Comparison of ENCODE assay signal across 9 cellular contexts in genomic region chr1:230127105-230128054, GRCh38.
A peak's percentile ranks its signal among the peaks of the same experiment; 100 is the strongest.
DNase-seq lines count a peak whose midpoint lies in the region; ATAC-seq and TF ChIP-seq lines count a peak whose summit lies in the region.
"Had no signal": no experiment of that assay in that cellular context is flagged by ENCODE, and none has a peak within 500 bp of the region (broad histone marks: within the 10 kb centered on the region; RNA-seq: fewer than 3 reads in every experiment).

No MANE protein-coding gene starts in this region.

- no peaks in the 10 kb centered on the region for H3K9me3 Mint-ChIP-seq in activated naive CD8-positive, alpha-beta T cell treated with anti-CD3 and anti-CD28 coated beads, Interleukin-2, amount 10 ng/mL, durations not matched to agents 7 days and 5 days

- TF ChIP-seq POLR2A in gastrocnemius medialis (IDR thresholded peaks at IDR 0.05): no peak

- peaks cover 45 to 54% of the 10 kb centered on the region in 2 donors for H3K4me1 ChIP-seq in gastrocnemius medialis

- H3K4me1 Mint-ChIP-seq in T-helper 17 cell: peaks cover 46% of the 10 kb centered on the region
- peaks cover 46% of the 10 kb centered on the region for H3K4me1 Mint-ChIP-seq in activated naive CD8-positive, alpha-beta T cell treated with anti-CD3 and anti-CD28 coated beads, Interleukin-2, amount 10 ng/mL, durations not matched to agents 7 days and 5 days

- no peaks in the 10 kb centered on the region for H3K36me3 Mint-ChIP-seq in T-helper 17 cell (ENCODE audit: low read depth)
- H3K36me3 Mint-ChIP-seq in activated naive CD8-positive, alpha-beta T cell treated with anti-CD3 and anti-CD28 coated beads, Interleukin-2, amount 10 ng/mL, durations not matched to agents 7 days and 5 days: peaks cover 1% of the 10 kb centered on the region

- TF ChIP-seq CTCF in gastrocnemius medialis (IDR thresholded peaks at IDR 0.05 in 4 of 5, conservative IDR thresholded peaks at IDR 0.05 in 1 of 5): no peak

- H3K4me3 ChIP-seq in gastrocnemius medialis: no peak overlapping the region

- DNase-seq in T-helper 17 cell (no peak), DMS79 treated with DMSO at 0.1 percent for 48 hours (lab: John Stamatoyannopoulos, UW) (no peak), gastrocnemius medialis (no peak)
- peak; percentile 47 for DNase-seq in activated naive CD8-positive, alpha-beta T cell treated with anti-CD3 and anti-CD28 coated beads, Interleukin-2, amount 10 ng/mL, durations not matched to agents 7 days and 5 days
- DNase-seq in stimulated activated CD4-positive, alpha-beta T cell treated with anti-CD3 and anti-CD28 coated beads, Interleukin-15, amount 100 ng/mL, for 24 hours: peak; percentile 71
- DNase-seq in effector CD8-positive, alpha-beta T cell (lab: John Stamatoyannopoulos, UW): no peak
- DNase-seq: brain microvascular endothelial cell had no signal

- ATAC-seq in GM18861 (IDR thresholded peaks at IDR 0.05; ENCODE audit: unreplicated experiment): peak; percentile 18
- peak; percentile 63 for ATAC-seq in T-helper 17 cell
- peak; percentile 83 for ATAC-seq in activated naive CD8-positive, alpha-beta T cell treated with anti-CD3 and anti-CD28 coated beads, Interleukin-2, amount 10 ng/mL, durations not matched to agents 7 days and 5 days (ENCODE audit: low read depth)
- no peak for ATAC-seq in gastrocnemius medialis
- ATAC-seq in GM19395 (IDR thresholded peaks at IDR 0.05; ENCODE audit: unreplicated experiment): no peak

- POLR2A ChIA-PET in activated naive CD8-positive, alpha-beta T cell treated with anti-CD3 and anti-CD28 coated beads, Interleukin-2, amount 10 ng/mL, durations not matched to agents 7 days and 5 days (lab: Charles Lee): no interaction called here

- H3K27me3 ChIP-seq in gastrocnemius medialis: no peaks in the 10 kb centered on the region
- H3K27me3 ChIP-seq: brain microvascular endothelial cell had no signal

- H3K4me3 Mint-ChIP-seq in T-helper 17 cell: peak overlapping the region; percentile 21
- H3K4me3 Mint-ChIP-seq in activated naive CD8-positive, alpha-beta T cell treated with anti-CD3 and anti-CD28 coated beads, Interleukin-2, amount 10 ng/mL, durations not matched to agents 7 days and 5 days: peak overlapping the region; percentile 71

- no peak overlapping the region for H3K27ac ChIP-seq in gastrocnemius medialis
- H3K27ac ChIP-seq: brain microvascular endothelial cell had no signal

- intact Hi-C loops in gastrocnemius medialis (cut with DNase I; ENCODE audit: low total_unique reads): no loop called here

- H3K27me3 Mint-ChIP-seq in T-helper 17 cell: no peaks in the 10 kb centered on the region
- H3K27me3 Mint-ChIP-seq in activated naive CD8-positive, alpha-beta T cell treated with anti-CD3 and anti-CD28 coated beads, Interleukin-2, amount 10 ng/mL, durations not matched to agents 7 days and 5 days: no peaks in the 10 kb centered on the region

- peak overlapping the region; percentile 90 for H3K27ac Mint-ChIP-seq in T-helper 17 cell
- H3K27ac Mint-ChIP-seq in activated naive CD8-positive, alpha-beta T cell treated with anti-CD3 and anti-CD28 coated beads, Interleukin-2, amount 10 ng/mL, durations not matched to agents 7 days and 5 days: peak overlapping the region; percentile 52

- in situ Hi-C loops in gastrocnemius medialis (cut with MboI; ENCODE audit: low sequenced_read_pairs in 4 of 4): no loop called here

- H3K36me3 ChIP-seq in gastrocnemius medialis: no peaks in the 10 kb centered on the region
- H3K36me3 ChIP-seq: brain microvascular endothelial cell had no signal

- H3K9me3 ChIP-seq in T-helper 17 cell (ENCODE audit: control insufficient read depth, low read length, poor library complexity, severe bottlenecking) (no peaks in the 10 kb centered on the region), gastrocnemius medialis (no peaks in the 10 kb centered on the region)

Comparison
In these comparisons a context has a peak if more than half of its experiments do, and no peak if none do; other contexts are left out.
1. ATAC-seq: peak in GM18861 (single experiment), T-helper 17 cell (single experiment) and activated naive CD8-positive, alpha-beta T cell treated with anti-CD3 and anti-CD28 coated beads, Interleukin-2, amount 10 ng/mL, durations not matched to agents 7 days and 5 days (single experiment); none in gastrocnemius medialis (0 of 2) and GM19395 (single experiment).
2. DNase-seq: peak in activated naive CD8-positive, alpha-beta T cell treated with anti-CD3 and anti-CD28 coated beads, Interleukin-2, amount 10 ng/mL, durations not matched to agents 7 days and 5 days (single experiment) and stimulated activated CD4-positive, alpha-beta T cell treated with anti-CD3 and anti-CD28 coated beads, Interleukin-15, amount 100 ng/mL, for 24 hours (single experiment); none in T-helper 17 cell (0 of 3), DMS79 treated with DMSO at 0.1 percent for 48 hours (single experiment), effector CD8-positive, alpha-beta T cell (single experiment) and gastrocnemius medialis (0 of 2).